Comparison of ENCODE assay signal across 29 cellular contexts in the genomic region with DNA sequence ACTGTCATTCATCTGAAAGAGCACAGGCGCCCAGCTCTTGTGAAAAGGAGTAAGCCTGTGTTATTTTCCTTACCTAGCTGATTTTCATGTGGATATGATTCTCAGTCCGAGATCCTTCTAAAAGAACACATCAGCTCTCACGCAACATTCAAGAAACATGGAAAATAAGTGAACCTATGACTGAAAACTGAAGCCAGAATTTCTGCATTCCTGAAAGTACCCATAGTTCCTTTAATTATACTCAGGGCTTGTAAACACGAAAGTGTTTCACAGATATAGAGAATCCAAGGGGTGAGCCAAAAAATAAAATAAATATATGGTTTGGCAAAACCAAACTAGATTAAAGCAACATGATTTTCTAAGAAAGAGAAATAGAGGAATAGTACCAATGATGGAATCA.
"Had no signal": no experiment of that assay in that cellular context is flagged by ENCODE, and none has a peak within 500 bp of the region (broad histone marks: within the 10 kb centered on the region; RNA-seq: fewer than 3 reads in every experiment).

No MANE protein-coding gene starts in this region.

- ATAC-seq: left colon; left lung; lower lobe of right lung; natural killer cell; right lobe of liver; stimulated activated naive B cell treated with anti-CD40 and anti-IgM and Interleukin-4, amounts not matched to agents 10 μg/mL and 1 μg/mL and 100 μg/mL, for 72 hours; stimulated activated naive CD8-positive, alpha-beta T cell treated with anti-CD3 and anti-CD28 coated beads, Interleukin-15, Interleukin-2, amounts not matched to agents 100 U/mL and 50 U/mL, for 24 hours had no signal

- H3K9ac ChIP-seq: neural progenitor cell had no signal

- H3K36me3 ChIP-seq: left lung, lower lobe of right lung, neural progenitor cell, neutrophil, ovary, right atrium auricular region, right lobe of liver, stomach, thoracic aorta, tibial artery, uterus had no signal

- DNase-seq: hypothalamus; immature natural killer cell; kidney; left colon; left lung; lower lobe of right lung; mammary epithelial cell; mesenchymal stem cell; naive B cell; natural killer cell; nephron progenitor cell; occipital lobe; ovary; right lobe of liver; stimulated activated CD4-positive, alpha-beta T cell treated with anti-CD3 and anti-CD28 coated beads, Interleukin-12 subunit alpha, Interleukin-12 subunit beta, amount 100 ng/mL, for 4 hours; stimulated activated CD4-positive, alpha-beta T cell treated with anti-CD3 and anti-CD28 coated beads, Interleukin-15, amount 100 ng/mL, for 24 hours; stimulated activated CD4-positive, alpha-beta T cell treated with anti-CD3 and anti-CD28 coated beads, Interleukin-2, amount 100 ng/mL, for 24 hours; stimulated activated CD4-positive, alpha-beta T cell treated with anti-CD3 and anti-CD28 coated beads, Interleukin-4, amount 100 ng/mL, for 1 hour; stimulated activated naive B cell treated with anti-CD40 and anti-IgM and Interleukin-4, amounts not matched to agents 10 μg/mL and 1 μg/mL and 100 μg/mL, for 72 hours; stimulated activated naive CD8-positive, alpha-beta T cell treated with anti-CD3 and anti-CD28 coated beads, Interleukin-15, Interleukin-2, amounts not matched to agents 100 U/mL and 50 U/mL, for 24 hours; stomach; tibial artery; uterus had no signal

- H3K4me1 ChIP-seq: left lung, lower lobe of right lung, right atrium auricular region, right lobe of liver, stomach, tibial artery, uterus had no signal

- H3K27me3 Mint-ChIP-seq: naive B cell, progenitor cell of endocrine pancreas, type B pancreatic cell had no signal

- H3K9me3 Mint-ChIP-seq: nephron progenitor cell; neural progenitor cell; stimulated activated naive B cell treated with anti-CD40 and anti-IgM and Interleukin-4, amounts not matched to agents 10 μg/mL and 1 μg/mL and 100 μg/mL, for 72 hours; type B pancreatic cell had no signal

- H3K4me3 ChIP-seq: left lung, lower lobe of right lung, neural progenitor cell, ovary, right atrium auricular region, right lobe of liver, stomach, thoracic aorta, tibial artery, uterus had no signal

- H3K4me3 Mint-ChIP-seq: immature natural killer cell; naive B cell; natural killer cell; nephron progenitor cell; neural progenitor cell; stimulated activated naive B cell treated with anti-CD40 and anti-IgM and Interleukin-4, amounts not matched to agents 10 μg/mL and 1 μg/mL and 100 μg/mL, for 72 hours; type B pancreatic cell had no signal

- H3K4me1 Mint-ChIP-seq: immature natural killer cell; naive B cell; natural killer cell; nephron progenitor cell; stimulated activated naive B cell treated with anti-CD40 and anti-IgM and Interleukin-4, amounts not matched to agents 10 μg/mL and 1 μg/mL and 100 μg/mL, for 72 hours had no signal

- H3K9me3 ChIP-seq: left lung, lower lobe of right lung, neutrophil, ovary, right atrium auricular region, right lobe of liver, stomach, thoracic aorta, tibial artery, uterus had no signal

- H3K27me3 ChIP-seq: left lung, neural progenitor cell, neutrophil, ovary, right atrium auricular region, right lobe of liver, stomach, tibial artery, uterus had no signal

- H3K27ac Mint-ChIP-seq: immature natural killer cell; naive B cell; natural killer cell; nephron progenitor cell; neural progenitor cell; progenitor cell of endocrine pancreas; stimulated activated naive B cell treated with anti-CD40 and anti-IgM and Interleukin-4, amounts not matched to agents 10 μg/mL and 1 μg/mL and 100 μg/mL, for 72 hours; type B pancreatic cell had no signal

- H3K36me3 Mint-ChIP-seq: immature natural killer cell; naive B cell; natural killer cell; neural progenitor cell; stimulated activated naive B cell treated with anti-CD40 and anti-IgM and Interleukin-4, amounts not matched to agents 10 μg/mL and 1 μg/mL and 100 μg/mL, for 72 hours; type B pancreatic cell had no signal
